Comparison of ENCODE assay signal across 26 cellular contexts in the genomic region with DNA sequence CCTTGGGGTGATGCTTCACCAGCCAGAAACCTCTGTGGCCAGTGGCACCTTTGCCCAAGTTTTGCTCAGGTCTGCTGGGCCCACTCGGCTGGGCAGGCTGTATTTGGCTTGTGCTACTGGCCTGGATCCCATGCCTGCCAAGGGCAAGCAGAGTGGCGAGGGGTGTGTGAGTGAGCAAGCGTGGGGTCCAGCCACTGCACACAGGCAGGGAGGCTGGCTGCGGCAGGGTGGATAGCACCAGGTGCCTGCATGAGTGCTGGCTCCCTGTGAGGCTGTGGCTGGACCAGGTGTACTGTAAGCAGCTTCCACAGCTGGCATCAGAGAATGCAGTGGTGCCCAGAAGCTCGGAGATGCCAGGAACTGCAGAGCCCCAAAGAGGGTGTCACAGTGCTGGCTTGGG.
"Had no signal": no experiment of that assay in that cellular context is flagged by ENCODE, and none has a peak within 500 bp of the region (broad histone marks: within the 10 kb centered on the region; RNA-seq: fewer than 3 reads in every experiment).

No MANE protein-coding gene starts in this region.

- H3K4me1 Mint-ChIP-seq: immature natural killer cell; memory B cell; mesothelial cell of epicardium; naive thymus-derived CD4-positive, alpha-beta T cell; nephron; neural progenitor cell; stimulated activated memory B cell treated with anti-CD40 and anti-IgM and Interleukin-4, amounts not matched to agents 10 μg/mL and 1 μg/mL and 100 μg/mL, for 72 hours had no signal

- H3K4me2 ChIP-seq: neural progenitor cell, smooth muscle cell had no signal

- H3K4me1 ChIP-seq: esophagus squamous epithelium, neural progenitor cell, testis, tibial artery had no signal

- H3K27ac ChIP-seq: esophagus squamous epithelium, neural progenitor cell, ovary, testis, tibial artery had no signal

- H3K4me3 Mint-ChIP-seq: effector memory CD8-positive, alpha-beta T cell; immature natural killer cell; memory B cell; mesothelial cell of epicardium; naive thymus-derived CD4-positive, alpha-beta T cell; nephron; neural progenitor cell; stimulated activated memory B cell treated with anti-CD40 and anti-IgM and Interleukin-4, amounts not matched to agents 10 μg/mL and 1 μg/mL and 100 μg/mL, for 72 hours had no signal

- H3K27me3 Mint-ChIP-seq: effector memory CD8-positive, alpha-beta T cell; memory B cell; naive thymus-derived CD4-positive, alpha-beta T cell; stimulated activated memory B cell treated with anti-CD40 and anti-IgM and Interleukin-4, amounts not matched to agents 10 μg/mL and 1 μg/mL and 100 μg/mL, for 72 hours had no signal

- H3K9me3 ChIP-seq: ovary, testis, tibial artery had no signal

- H3K36me3 ChIP-seq: esophagus squamous epithelium, neural progenitor cell, ovary, tibial artery had no signal

- H3K4me3 ChIP-seq: esophagus squamous epithelium, lung, neural progenitor cell, ovary, smooth muscle cell, testis, tibial artery had no signal

- ATAC-seq: effector memory CD8-positive, alpha-beta T cell; sciatic nerve; stimulated activated naive CD8-positive, alpha-beta T cell treated with anti-CD3 and anti-CD28 coated beads, Interleukin-15, Interleukin-2, amounts not matched to agents 100 U/mL and 50 U/mL, for 24 hours had no signal

- DNase-seq: cortex of kidney; effector memory CD8-positive, alpha-beta T cell; erythroblast; esophagus squamous epithelium; foreskin melanocyte; hypothalamus; immature natural killer cell; islet precursor cell; naive thymus-derived CD4-positive, alpha-beta T cell; nucleus accumbens; ovary; stimulated activated CD4-positive, alpha-beta T cell treated with anti-CD3 and anti-CD28 coated beads, Interleukin-2, amount 100 ng/mL, for 24 hours; stimulated activated CD4-positive, alpha-beta T cell treated with anti-CD3 and anti-CD28 coated beads, Interleukin-4, amount 100 ng/mL, for 24 hours; stimulated activated naive CD8-positive, alpha-beta T cell treated with anti-CD3 and anti-CD28 coated beads, Interleukin-15, Interleukin-2, amounts not matched to agents 100 U/mL and 50 U/mL, for 24 hours; substantia nigra; testis; tibial artery had no signal

- H3K27me3 ChIP-seq: esophagus squamous epithelium, neural progenitor cell, ovary, testis, tibial artery had no signal

- H3K9me3 Mint-ChIP-seq: mesothelial cell of epicardium; nephron; stimulated activated memory B cell treated with anti-CD40 and anti-IgM and Interleukin-4, amounts not matched to agents 10 μg/mL and 1 μg/mL and 100 μg/mL, for 72 hours had no signal

- FAIRE-seq: endometrium had no signal

- H3K9ac ChIP-seq: neural progenitor cell had no signal

- H3K36me3 Mint-ChIP-seq: memory B cell; naive thymus-derived CD4-positive, alpha-beta T cell; neural progenitor cell; stimulated activated memory B cell treated with anti-CD40 and anti-IgM and Interleukin-4, amounts not matched to agents 10 μg/mL and 1 μg/mL and 100 μg/mL, for 72 hours had no signal

- H3K27ac Mint-ChIP-seq: effector memory CD8-positive, alpha-beta T cell; immature natural killer cell; memory B cell; mesothelial cell of epicardium; naive thymus-derived CD4-positive, alpha-beta T cell; nephron; neural progenitor cell; stimulated activated memory B cell treated with anti-CD40 and anti-IgM and Interleukin-4, amounts not matched to agents 10 μg/mL and 1 μg/mL and 100 μg/mL, for 72 hours had no signal
